Comparison of ENCODE assay signal across 9 cellular contexts in the genomic region with DNA sequence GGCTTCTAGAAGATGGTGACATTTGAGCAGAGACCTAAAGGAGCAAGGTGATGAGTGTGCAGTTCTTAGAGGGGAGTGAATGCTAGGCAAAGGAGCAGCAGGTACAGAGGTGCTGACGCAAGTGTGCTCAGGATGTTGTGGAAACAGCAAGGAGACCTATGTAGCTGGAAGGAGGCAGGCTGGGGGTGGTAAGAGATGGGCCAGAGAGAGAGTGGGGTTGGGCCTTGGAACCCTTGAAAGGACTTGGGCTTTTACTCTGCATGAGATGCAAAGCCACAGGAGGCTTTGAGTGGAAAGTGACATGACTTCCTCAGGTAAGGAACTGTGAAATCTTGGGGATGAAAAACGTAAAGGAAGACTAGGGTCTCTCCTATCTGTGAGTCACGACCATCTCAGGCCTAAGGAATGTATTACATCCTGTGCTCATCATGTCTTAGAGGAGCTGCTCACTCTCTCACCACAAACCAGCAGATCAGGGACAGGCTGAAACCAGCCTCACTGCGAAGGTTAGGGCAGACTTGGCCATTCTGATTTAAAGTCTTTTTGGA.
DNase-seq lines count a peak whose midpoint lies in the region; ATAC-seq and TF ChIP-seq lines count a peak whose summit lies in the region.
"Had no signal": no experiment of that assay in that cellular context is flagged by ENCODE, and none has a peak within 500 bp of the region (broad histone marks: within the 10 kb centered on the region; RNA-seq: fewer than 3 reads in every experiment).

No MANE protein-coding gene starts in this region.

- no peaks in the 10 kb centered on the region for H3K79me2 ChIP-seq in mesendoderm (ENCODE audit: control insufficient read depth, insufficient read depth, low read length)

- no peaks in the 10 kb centered on the region for H3K9me3 Mint-ChIP-seq in Caco-2 (ENCODE audit: unreplicated experiment)

- H3K27me3 ChIP-seq in Caco-2 (replicated peaks; ENCODE audit: control insufficient read depth, insufficient read depth, low read length) (no peaks in the 10 kb centered on the region), adipocyte (replicated peaks; ENCODE audit: control insufficient read depth, insufficient read depth, low read length) (no peaks in the 10 kb centered on the region), mesendoderm (ENCODE audit: insufficient read depth, low read length, poor library complexity) (no peaks in the 10 kb centered on the region)

- no peak overlapping the region for H3K4ac ChIP-seq in mesendoderm (ENCODE audit: low read depth, low read length)

- H4K5ac ChIP-seq in mesendoderm (ENCODE audit: low read length), result no peak overlapping the region

- POLR2A ChIA-PET in Caco-2 (lab: Charles Lee), result no interaction called here

- no peaks in the 10 kb centered on the region for H3K27me3 Mint-ChIP-seq in Caco-2 (ENCODE audit: insufficient read depth, unreplicated experiment)

- no peak for TF ChIP-seq CTCF in Caco-2 (IDR thresholded peaks at IDR 0.05; ENCODE audit: insufficient read depth in 1 of 2, low read depth in 1 of 2, low read length in 1 of 2, severe bottlenecking in 1 of 2, unreplicated experiment in 1 of 2)

- peaks cover 3% of the 10 kb centered on the region for H3K36me3 ChIP-seq in Caco-2 (ENCODE audit: control insufficient read depth, insufficient read depth, low read length)
- H3K36me3 ChIP-seq in adipocyte (ENCODE audit: control insufficient read depth, insufficient read depth, low read length, severe bottlenecking), result peaks cover 3% of the 10 kb centered on the region
- H3K36me3 ChIP-seq in mesendoderm (ENCODE audit: control insufficient read depth, insufficient read depth, low read length), result no peaks in the 10 kb centered on the region

- H2BK5ac ChIP-seq in mesendoderm (ENCODE audit: low read length), result peak overlapping the region; percentile 20

- no peak overlapping the region for H2AK5ac ChIP-seq in mesendoderm (ENCODE audit: low read length)

- CTCF ChIA-PET in Caco-2 (lab: Charles Lee), result no interaction called here

- no peak overlapping the region for H3K18ac ChIP-seq in mesendoderm (ENCODE audit: low read length)

- no peak overlapping the region for H3K4me2 ChIP-seq in mesendoderm (ENCODE audit: low read length)

- no CpG with 5 or more reads among the region's 4 CpGs for WGBS in mesendoderm (ENCODE audit: extremely low coverage, insufficient coverage, low lambda C conversion rate)

- H3K27ac ChIP-seq in mesendoderm (ENCODE audit: low read depth, low read length), result peak overlapping the region; percentile 13

- peaks cover 51% of the 10 kb centered on the region for H3K4me1 Mint-ChIP-seq in Caco-2 (ENCODE audit: low read depth, unreplicated experiment)

- H3K9me3 ChIP-seq in Caco-2 (no peaks in the 10 kb centered on the region), adipocyte (ENCODE audit: control insufficient read depth, low read length) (peaks cover 3% of the 10 kb centered on the region)

- no peak overlapping the region for H3K4me3 Mint-ChIP-seq in Caco-2 (ENCODE audit: unreplicated experiment)

- no peak for DNase-seq in Caco-2
- DNase-seq in HS-27A (ENCODE audit: low read depth), result peak; percentile 83
- peak; percentile 69 for DNase-seq in adipocyte (ENCODE audit: low read depth)
- DNase-seq in mesendoderm, result peak; percentile 95
- no peak for DNase-seq in COLO829 (ENCODE audit: low spot score)
- no peak for DNase-seq in NCI-H2029 (lab: John Stamatoyannopoulos, UW)
- DNase-seq in NCI-H510A treated with DMSO at 0.1 percent for 48 hours (lab: John Stamatoyannopoulos, UW), result no peak
- DNase-seq: NCI-H1930 had no signal

- H3K23ac ChIP-seq in mesendoderm (ENCODE audit: low read length), result no peak overlapping the region

- H2BK15ac ChIP-seq in mesendoderm (replicated peaks; ENCODE audit: low read depth), result no peak overlapping the region

- H3K4me1 ChIP-seq in Caco-2 (peaks cover 79% of the 10 kb centered on the region), adipocyte (ENCODE audit: control insufficient read depth, insufficient read depth, low read length) (peaks cover 21% of the 10 kb centered on the region), mesendoderm (ENCODE audit: control insufficient read depth, low read depth, low read length) (peaks cover 2% of the 10 kb centered on the region)

- H3K9ac ChIP-seq in adipocyte (ENCODE audit: low read length), result no peak overlapping the region
- no peak overlapping the region for H3K9ac ChIP-seq in mesendoderm (ENCODE audit: low read length)

- no peak overlapping the region for H4K8ac ChIP-seq in mesendoderm (ENCODE audit: low read depth, low read length)

- H3K27ac Mint-ChIP-seq in Caco-2 (ENCODE audit: unreplicated experiment), result peak overlapping the region; percentile 94

- BruUV-seq in Caco-2 (replicated peaks; lab: Mats Ljungman, UMichigan), result no TSS peak

- no peaks in the 10 kb centered on the region for H3K79me1 ChIP-seq in mesendoderm (ENCODE audit: low read length)

- no peak for ATAC-seq in HG02623 (IDR thresholded peaks at IDR 0.05; ENCODE audit: unreplicated experiment)

- H3K4me3 ChIP-seq in Caco-2 (ENCODE audit: low read depth, low read length), result no peak overlapping the region
- no peak overlapping the region for H3K4me3 ChIP-seq in adipocyte (ENCODE audit: low read length)
- no peak overlapping the region for H3K4me3 ChIP-seq in mesendoderm (ENCODE audit: low read length)

- intact Hi-C loops in Caco-2 (cut with micrococcal nuclease; ENCODE audit: unreplicated experiment), result loop anchor here (5.0 kb wide), 1 partner anchor 53 kb away; no protein-coding TSS in a partner anchor

- H3K36me3 Mint-ChIP-seq in Caco-2 (ENCODE audit: insufficient read depth, unreplicated experiment), result peaks cover 47% of the 10 kb centered on the region

- H2BK120ac ChIP-seq in mesendoderm (ENCODE audit: low read depth, low read length), result no peak overlapping the region

- H3K56ac ChIP-seq in mesendoderm (ENCODE audit: low read length), result peak overlapping the region; percentile 39

Comparison
In these comparisons a context has a peak if more than half of its experiments do, and no peak if none do; other contexts are left out.
1. DNase-seq: peak in HS-27A (single experiment), adipocyte (single experiment) and mesendoderm (single experiment); none in Caco-2 (0 of 2), COLO829 (single experiment), NCI-H2029 (single experiment) and NCI-H510A treated with DMSO at 0.1 percent for 48 hours (single experiment).